10 cellular contexts compared by ENCODE assay signal in the genomic region with DNA sequence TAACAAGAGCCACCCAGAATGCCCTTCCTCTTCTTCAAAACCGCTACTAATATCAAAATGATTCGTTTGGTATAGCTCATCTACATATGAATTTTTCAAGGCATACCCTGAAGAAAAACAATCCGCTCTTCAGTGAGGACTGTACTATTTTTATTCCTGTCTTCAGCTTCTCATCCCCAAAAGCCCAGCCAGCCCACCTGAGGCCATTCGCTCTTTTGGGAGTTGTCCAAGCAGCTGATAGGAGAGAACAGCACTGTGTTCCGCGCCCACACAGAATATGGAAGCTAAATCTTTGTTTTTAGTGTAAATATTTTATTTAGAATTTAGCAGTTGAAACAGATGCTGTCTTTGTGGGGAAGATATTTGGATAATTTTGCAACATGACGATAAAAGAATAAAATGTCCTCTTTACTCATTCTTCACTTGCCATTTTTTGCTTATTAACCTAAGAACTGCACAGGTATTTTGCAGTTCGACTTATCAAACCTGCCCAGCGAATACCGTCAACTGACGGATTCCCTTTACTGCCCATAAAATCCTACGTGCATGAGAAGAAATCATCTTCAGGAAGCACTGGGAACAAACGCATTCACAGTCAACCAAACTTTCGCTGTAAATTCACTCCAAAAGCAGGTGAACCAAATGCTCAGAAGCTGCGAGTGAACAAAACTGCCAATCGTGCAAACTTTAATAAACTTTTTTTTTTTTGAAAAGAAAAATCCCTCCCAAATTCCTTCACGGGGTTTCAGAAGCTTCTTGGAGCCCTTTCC. TPM values are rescaled to one million over a fixed set of nuclear protein-coding genes. Genes with fewer than 3 reads are reported as not detected.
DNase-seq lines count a peak whose midpoint lies in the region; ATAC-seq and TF ChIP-seq lines count a peak whose summit lies in the region.
"Had no signal": no experiment of that assay in that cellular context is flagged by ENCODE, and none has a peak within 500 bp of the region (broad histone marks: within the 10 kb centered on the region; RNA-seq: fewer than 3 reads in every experiment).

No MANE protein-coding gene starts in this region.

- ATAC-seq in lower lobe of right lung (no peak), HG02981 (IDR thresholded peaks at IDR 0.05; ENCODE audit: unreplicated experiment) (no peak)
- ATAC-seq: A549 had no signal

- H3K27ac ChIP-seq in caudate nucleus (ENCODE audit: low read depth, low read length) (peak overlapping the region; percentile 67), lower lobe of right lung (peak overlapping the region; percentile 82), subcutaneous abdominal adipose tissue (ENCODE audit: low read depth, low read length) (peak overlapping the region; percentile 83)
- H3K27ac ChIP-seq: A549 had no signal

- H3K9ac ChIP-seq in subcutaneous abdominal adipose tissue (ENCODE audit: low read length in 5 of 5): peak overlapping the region; percentile 43 to 85 (median 77)

- peaks cover 9% of the 10 kb centered on the region for H3K4me1 ChIP-seq in lower lobe of right lung
- H3K4me1 ChIP-seq in subcutaneous abdominal adipose tissue (ENCODE audit: control insufficient read depth in 5 of 5, insufficient read depth in 5 of 5, low read length in 5 of 5): peaks cover 0 to 48% (median 28%) of the 10 kb centered on the region in 5 donors

- H3K36me3 ChIP-seq in lower lobe of right lung: no peaks in the 10 kb centered on the region
- H3K36me3 ChIP-seq in subcutaneous abdominal adipose tissue (ENCODE audit: control insufficient read depth in 5 of 5, insufficient read depth in 5 of 5, low read length in 5 of 5): no peaks in the 10 kb centered on the region

- TF ChIP-seq CTCF in lower lobe of right lung (IDR thresholded peaks at IDR 0.05): no peak

- H3K27me3 ChIP-seq in lower lobe of right lung (ENCODE audit: low read depth) (peaks cover 18% of the 10 kb centered on the region), subcutaneous abdominal adipose tissue (ENCODE audit: control insufficient read depth in 5 of 5, insufficient read depth in 4 of 5, low read length in 5 of 5) (no peaks in the 10 kb centered on the region)

- intact Hi-C loops in lower lobe of right lung (cut with DNase I): no loop called here

- no peaks in the 10 kb centered on the region for H3K9me3 ChIP-seq in lower lobe of right lung
- no peaks in the 10 kb centered on the region for H3K9me3 ChIP-seq in subcutaneous abdominal adipose tissue (ENCODE audit: control insufficient read depth in 5 of 5, low read length in 5 of 5)
- H3K9me3 ChIP-seq: A549 had no signal

- peak; percentile 25 for DNase-seq in NCI-H748 (lab: John Stamatoyannopoulos, UW; ENCODE audit: unreplicated experiment)
- no peak for DNase-seq in NCI-H748 treated with DMSO at 0.1 percent for 48 hours (lab: John Stamatoyannopoulos, UW)
- DNase-seq in caudate nucleus (lab: John Stamatoyannopoulos, UW): peak in 2 of 61 donors; percentile 6 to 59
- no peak for DNase-seq in lower lobe of right lung
- no peak for DNase-seq in NAMALWA (ENCODE audit: low spot score)
- DNase-seq in SW480 (ENCODE audit: low spot score): no peak
- DNase-seq: NCI-H2171 had no signal

- H3K4me3 ChIP-seq in lower lobe of right lung (peak overlapping the region; percentile 78), subcutaneous abdominal adipose tissue (ENCODE audit: low read depth in 1 of 5, low read length in 5 of 5) (peak overlapping the region; percentile 84 to 91 (median 87))
- H3K4me3 ChIP-seq: A549 had no signal

RNA-seq across cellular contexts. Expression of a gene that starts 3.4 kb away (rescaled TPM):
- total RNA-seq in lower lobe of right lung: 12.7 TPM
